ENCODE assay signal across 8 cellular contexts in the genomic region with DNA sequence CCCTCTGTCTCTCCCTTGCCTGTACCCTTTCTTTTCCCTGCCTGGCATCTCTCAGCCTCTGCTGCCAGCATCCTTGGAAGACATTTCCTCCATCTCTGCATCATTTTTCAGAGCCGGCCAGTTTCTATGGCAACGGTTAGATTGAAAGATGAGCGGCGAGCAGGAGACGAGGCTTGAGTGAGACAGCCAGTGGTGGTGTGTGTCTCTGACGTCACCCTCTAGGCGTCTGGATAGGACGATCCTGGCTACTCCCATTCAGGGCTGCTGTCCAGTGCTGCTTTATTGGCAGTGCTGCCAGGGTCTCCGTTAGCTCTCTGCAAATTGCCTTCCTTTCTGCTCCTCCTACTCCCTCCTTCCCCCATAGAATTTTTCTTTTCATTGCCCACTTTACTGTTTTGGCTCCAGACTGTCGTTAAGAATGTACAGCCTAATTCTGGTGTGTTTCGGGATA. TPM values are rescaled to one million over a fixed set of nuclear protein-coding genes. Genes with fewer than 3 reads are reported as not detected.
DNase-seq lines count a peak whose midpoint lies in the region; ATAC-seq and TF ChIP-seq lines count a peak whose summit lies in the region.

No MANE protein-coding gene starts in this region.

- H3K4me1 Mint-ChIP-seq in progenitor cell of endocrine pancreas (ENCODE audit: low read depth) = peaks cover 14% of the 10 kb centered on the region
- peaks cover 6% of the 10 kb centered on the region for H3K4me1 Mint-ChIP-seq in activated CD4-positive, alpha-beta memory T cell treated with anti-CD3 and anti-CD28 coated beads for 36 hours (ENCODE audit: low read depth)

- H3K4me3 Mint-ChIP-seq in progenitor cell of endocrine pancreas (ENCODE audit: low read depth) = no peak overlapping the region
- H3K4me3 Mint-ChIP-seq in activated CD4-positive, alpha-beta memory T cell treated with anti-CD3 and anti-CD28 coated beads for 36 hours = no peak overlapping the region

- ATAC-seq in SK-N-SH treated with all-trans-retinoic acid at 6 μM for 48 hours = peak; percentile 100

- TF ChIP-seq CTCF in progenitor cell of endocrine pancreas (IDR thresholded peaks at IDR 0.05; ENCODE audit: unreplicated experiment) = no peak

- CTCF ChIA-PET in activated CD4-positive, alpha-beta memory T cell treated with anti-CD3 and anti-CD28 coated beads for 36 hours (lab: Charles Lee) = no interaction called here

- no peaks in the 10 kb centered on the region for H3K9me3 Mint-ChIP-seq in progenitor cell of endocrine pancreas (ENCODE audit: low read depth)
- no peaks in the 10 kb centered on the region for H3K9me3 Mint-ChIP-seq in activated CD4-positive, alpha-beta memory T cell treated with anti-CD3 and anti-CD28 coated beads for 36 hours

- H3K36me3 Mint-ChIP-seq in progenitor cell of endocrine pancreas (ENCODE audit: insufficient read depth) = no peaks in the 10 kb centered on the region
- H3K36me3 Mint-ChIP-seq in activated CD4-positive, alpha-beta memory T cell treated with anti-CD3 and anti-CD28 coated beads for 36 hours = peaks cover 1% of the 10 kb centered on the region

- POLR2A ChIA-PET in activated CD4-positive, alpha-beta memory T cell treated with anti-CD3 and anti-CD28 coated beads for 36 hours (lab: Charles Lee) = no interaction called here

- peak; percentile 60 for DNase-seq in EL
- DNase-seq in cardiac septum (ENCODE audit: low spot score) = peak; percentile 83
- peak; percentile 14 for DNase-seq in progenitor cell of endocrine pancreas (ENCODE audit: low spot score, unreplicated experiment)
- DNase-seq in activated CD4-positive, alpha-beta memory T cell treated with anti-CD3 and anti-CD28 coated beads for 36 hours = no peak
- DNase-seq in DMS153 (lab: John Stamatoyannopoulos, UW) = no peak
- no peak for DNase-seq in GF-D8 (lab: John Stamatoyannopoulos, UW)
- no peak for DNase-seq in NCI-H774 (lab: John Stamatoyannopoulos, UW)

- intact Hi-C loops in cardiac septum (cut with DNase I) = no loop called here
- intact Hi-C loops in activated CD4-positive, alpha-beta memory T cell treated with anti-CD3 and anti-CD28 coated beads for 36 hours (cut with micrococcal nuclease) = no loop called here

- no peaks in the 10 kb centered on the region for H3K27me3 Mint-ChIP-seq in progenitor cell of endocrine pancreas
- H3K27me3 Mint-ChIP-seq in activated CD4-positive, alpha-beta memory T cell treated with anti-CD3 and anti-CD28 coated beads for 36 hours = no peaks in the 10 kb centered on the region

- peak overlapping the region; percentile 85 for H3K27ac Mint-ChIP-seq in progenitor cell of endocrine pancreas
- no peak overlapping the region for H3K27ac Mint-ChIP-seq in activated CD4-positive, alpha-beta memory T cell treated with anti-CD3 and anti-CD28 coated beads for 36 hours

TF ChIP-seq in SK-N-SH treated with all-trans-retinoic acid at 6 μM for 48 hours, 23 proteins besides CTCF, POLR2A, EP300 and RAD21:
- TF ChIP-seq CSDC2 (CRISPR knock-in tag; IDR thresholded peaks at IDR 0.05) (peak; percentile 87; the same call in 1 of the 2 replicates), ZFP3 (CRISPR knock-in tag; IDR thresholded peaks at IDR 0.05) (peak; percentile 46; the same call in 1 of the 2 replicates), CREB5 (CRISPR knock-in tag; IDR thresholded peaks at IDR 0.05; ENCODE audit: low read depth) (peak; percentile 32; the same call in 1 of the 2 replicates), SNAI2 (CRISPR knock-in tag; IDR thresholded peaks at IDR 0.05) (peak; percentile 60; the same call in 1 of the 2 replicates), GLIS3 (CRISPR knock-in tag; IDR thresholded peaks at IDR 0.05) (no peak), ZFP30 (CRISPR knock-in tag; IDR thresholded peaks at IDR 0.05) (no peak)
- TF ChIP-seq, protein P1, sequence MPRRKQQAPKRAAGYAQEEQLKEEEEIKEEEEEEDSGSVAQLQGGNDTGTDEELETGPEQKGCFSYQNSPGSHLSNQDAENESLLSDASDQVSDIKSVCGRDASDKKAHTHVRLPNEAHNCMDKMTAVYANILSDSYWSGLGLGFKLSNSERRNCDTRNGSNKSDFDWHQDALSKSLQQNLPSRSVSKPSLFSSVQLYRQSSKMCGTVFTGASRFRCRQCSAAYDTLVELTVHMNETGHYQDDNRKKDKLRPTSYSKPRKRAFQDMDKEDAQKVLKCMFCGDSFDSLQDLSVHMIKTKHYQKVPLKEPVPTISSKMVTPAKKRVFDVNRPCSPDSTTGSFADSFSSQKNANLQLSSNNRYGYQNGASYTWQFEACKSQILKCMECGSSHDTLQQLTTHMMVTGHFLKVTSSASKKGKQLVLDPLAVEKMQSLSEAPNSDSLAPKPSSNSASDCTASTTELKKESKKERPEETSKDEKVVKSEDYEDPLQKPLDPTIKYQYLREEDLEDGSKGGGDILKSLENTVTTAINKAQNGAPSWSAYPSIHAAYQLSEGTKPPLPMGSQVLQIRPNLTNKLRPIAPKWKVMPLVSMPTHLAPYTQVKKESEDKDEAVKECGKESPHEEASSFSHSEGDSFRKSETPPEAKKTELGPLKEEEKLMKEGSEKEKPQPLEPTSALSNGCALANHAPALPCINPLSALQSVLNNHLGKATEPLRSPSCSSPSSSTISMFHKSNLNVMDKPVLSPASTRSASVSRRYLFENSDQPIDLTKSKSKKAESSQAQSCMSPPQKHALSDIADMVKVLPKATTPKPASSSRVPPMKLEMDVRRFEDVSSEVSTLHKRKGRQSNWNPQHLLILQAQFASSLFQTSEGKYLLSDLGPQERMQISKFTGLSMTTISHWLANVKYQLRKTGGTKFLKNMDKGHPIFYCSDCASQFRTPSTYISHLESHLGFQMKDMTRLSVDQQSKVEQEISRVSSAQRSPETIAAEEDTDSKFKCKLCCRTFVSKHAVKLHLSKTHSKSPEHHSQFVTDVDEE (CRISPR knock-in tag; IDR thresholded peaks at IDR 0.05) = peak; percentile 73; the same call in 1 of the 2 replicates
- TF ChIP-seq, protein P2, sequence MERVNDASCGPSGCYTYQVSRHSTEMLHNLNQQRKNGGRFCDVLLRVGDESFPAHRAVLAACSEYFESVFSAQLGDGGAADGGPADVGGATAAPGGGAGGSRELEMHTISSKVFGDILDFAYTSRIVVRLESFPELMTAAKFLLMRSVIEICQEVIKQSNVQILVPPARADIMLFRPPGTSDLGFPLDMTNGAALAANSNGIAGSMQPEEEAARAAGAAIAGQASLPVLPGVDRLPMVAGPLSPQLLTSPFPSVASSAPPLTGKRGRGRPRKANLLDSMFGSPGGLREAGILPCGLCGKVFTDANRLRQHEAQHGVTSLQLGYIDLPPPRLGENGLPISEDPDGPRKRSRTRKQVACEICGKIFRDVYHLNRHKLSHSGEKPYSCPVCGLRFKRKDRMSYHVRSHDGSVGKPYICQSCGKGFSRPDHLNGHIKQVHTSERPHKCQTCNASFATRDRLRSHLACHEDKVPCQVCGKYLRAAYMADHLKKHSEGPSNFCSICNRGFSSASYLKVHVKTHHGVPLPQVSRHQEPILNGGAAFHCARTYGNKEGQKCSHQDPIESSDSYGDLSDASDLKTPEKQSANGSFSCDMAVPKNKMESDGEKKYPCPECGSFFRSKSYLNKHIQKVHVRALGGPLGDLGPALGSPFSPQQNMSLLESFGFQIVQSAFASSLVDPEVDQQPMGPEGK (CRISPR knock-in tag; IDR thresholded peaks at IDR 0.05; ENCODE audit: borderline replicate concordance) = no peak

RNA-seq across cellular contexts. Expression of gene TRAK1, which starts 57.9 kb away (rescaled TPM):
- total RNA-seq in cardiac septum (246 TPM), progenitor cell of endocrine pancreas (53.8 and 55.5 TPM in 2 replicates)
- 10 to 100 TPM; 19.0 to 19.3 TPM for total RNA-seq in activated CD4-positive, alpha-beta memory T cell treated with anti-CD3 and anti-CD28 coated beads for 36 hours

Comparison
In these comparisons a context has a peak if more than half of its experiments do, and no peak if none do; other contexts are left out.
1. DNase-seq: peak in EL (single experiment), cardiac septum (single experiment) and progenitor cell of endocrine pancreas (single experiment); none in activated CD4-positive, alpha-beta memory T cell treated with anti-CD3 and anti-CD28 coated beads for 36 hours (single experiment), DMS153 (single experiment), GF-D8 (single experiment) and NCI-H774 (single experiment).